22 cellular contexts compared by ENCODE assay signal in the genomic region with DNA sequence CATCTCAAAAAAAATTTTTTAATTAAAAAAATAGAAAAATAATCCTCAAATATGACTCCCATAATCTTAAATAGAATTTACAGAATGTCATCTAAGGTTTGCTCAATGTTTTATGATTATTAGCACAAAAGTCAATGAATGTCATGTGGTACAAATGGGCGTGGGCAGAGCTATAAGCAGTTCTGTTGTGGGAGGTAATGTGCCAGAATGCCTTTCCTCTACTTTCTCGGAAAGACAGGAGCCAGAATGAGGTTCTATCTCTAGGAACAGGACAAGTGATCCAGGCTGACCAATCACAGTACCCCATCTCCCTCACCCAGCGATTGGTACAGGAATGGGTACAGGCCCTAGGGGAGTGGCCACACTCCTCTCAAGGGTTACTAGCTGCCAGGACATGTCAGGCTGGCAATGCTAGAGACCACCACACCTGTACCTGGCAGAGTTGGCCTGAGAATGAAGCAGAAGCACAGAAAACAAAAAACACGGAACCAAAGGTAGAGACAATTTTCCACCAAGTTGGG.
"Had no signal": no experiment of that assay in that cellular context is flagged by ENCODE, and none has a peak within 500 bp of the region (broad histone marks: within the 10 kb centered on the region; RNA-seq: fewer than 3 reads in every experiment).

No MANE protein-coding gene starts in this region.

- H3K27me3 Mint-ChIP-seq: activated CD4-positive, alpha-beta memory T cell treated with anti-CD3 and anti-CD28 coated beads for 36 hours; activated naive CD8-positive, alpha-beta T cell treated with anti-CD3 and anti-CD28 coated beads, Interleukin-2, amount 10 ng/mL, durations not matched to agents 7 days and 5 days; naive B cell had no signal

- H3K36me3 ChIP-seq: breast epithelium, right atrium auricular region had no signal

- H3K4me1 Mint-ChIP-seq: endodermal cell had no signal

- H3K4me3 Mint-ChIP-seq: activated CD4-positive, alpha-beta memory T cell treated with anti-CD3 and anti-CD28 coated beads for 36 hours; activated naive CD4-positive, alpha-beta T cell treated with anti-CD3 and anti-CD28 coated beads for 36 hours; activated naive CD8-positive, alpha-beta T cell treated with anti-CD3 and anti-CD28 coated beads, Interleukin-2, amount 10 ng/mL, durations not matched to agents 7 days and 5 days; endodermal cell; naive B cell had no signal

- H3K27me3 ChIP-seq: breast epithelium, right atrium auricular region had no signal

- H3K27ac ChIP-seq: breast epithelium, coronary artery, epithelial cell of prostate, right atrium auricular region had no signal

- DNase-seq: activated CD4-positive, alpha-beta memory T cell treated with anti-CD3 and anti-CD28 coated beads for 36 hours; activated CD4-positive, alpha-beta T cell treated with anti-CD3 and anti-CD28 coated beads for 48 hours; activated naive CD4-positive, alpha-beta T cell treated with anti-CD3 and anti-CD28 coated beads for 36 hours; activated naive CD8-positive, alpha-beta T cell treated with anti-CD3 and anti-CD28 coated beads, Interleukin-2, amount 10 ng/mL, durations not matched to agents 7 days and 5 days; activated T-cell treated with anti-CD3 and anti-CD28 coated beads, Interleukin-2, amount 50 U/mL, for 48 hours; amniotic stem cell; endodermal cell; kidney glomerular epithelial cell; left ventricle myocardium superior; mesenchymal stem cell; naive B cell; nucleus accumbens; posterior cingulate gyrus; stimulated activated CD4-positive, alpha-beta T cell treated with anti-CD3 and anti-CD28 coated beads, Interleukin-12 subunit alpha, Interleukin-12 subunit beta, amount 100 ng/mL, for 4 hours; stimulated activated CD4-positive, alpha-beta T cell treated with anti-CD3 and anti-CD28 coated beads, Interleukin-4, amount 100 ng/mL, for 4 hours; stimulated activated naive CD8-positive, alpha-beta T cell treated with anti-CD3 and anti-CD28 coated beads, Interleukin-15, Interleukin-2, amounts not matched to agents 100 U/mL and 50 U/mL, for 24 hours; T-helper 1 cell; T1000 had no signal

- H3K4me1 ChIP-seq: breast epithelium had no signal

- H3K9me3 Mint-ChIP-seq: activated naive CD4-positive, alpha-beta T cell treated with anti-CD3 and anti-CD28 coated beads for 36 hours; endodermal cell; naive B cell had no signal

- ATAC-seq: left ventricle myocardium superior; stimulated activated naive CD8-positive, alpha-beta T cell treated with anti-CD3 and anti-CD28 coated beads, Interleukin-15, Interleukin-2, amounts not matched to agents 100 U/mL and 50 U/mL, for 24 hours had no signal

- H3K36me3 Mint-ChIP-seq: activated CD4-positive, alpha-beta memory T cell treated with anti-CD3 and anti-CD28 coated beads for 36 hours had no signal

- H3K4me3 ChIP-seq: breast epithelium, coronary artery, right atrium auricular region had no signal

- H3K27ac Mint-ChIP-seq: activated CD4-positive, alpha-beta memory T cell treated with anti-CD3 and anti-CD28 coated beads for 36 hours; activated naive CD4-positive, alpha-beta T cell treated with anti-CD3 and anti-CD28 coated beads for 36 hours; activated naive CD8-positive, alpha-beta T cell treated with anti-CD3 and anti-CD28 coated beads, Interleukin-2, amount 10 ng/mL, durations not matched to agents 7 days and 5 days; endodermal cell; naive B cell had no signal

- H3K9me3 ChIP-seq: breast epithelium, right atrium auricular region had no signal
